Comparison of ENCODE assay signal across 12 cellular contexts in the genomic region with DNA sequence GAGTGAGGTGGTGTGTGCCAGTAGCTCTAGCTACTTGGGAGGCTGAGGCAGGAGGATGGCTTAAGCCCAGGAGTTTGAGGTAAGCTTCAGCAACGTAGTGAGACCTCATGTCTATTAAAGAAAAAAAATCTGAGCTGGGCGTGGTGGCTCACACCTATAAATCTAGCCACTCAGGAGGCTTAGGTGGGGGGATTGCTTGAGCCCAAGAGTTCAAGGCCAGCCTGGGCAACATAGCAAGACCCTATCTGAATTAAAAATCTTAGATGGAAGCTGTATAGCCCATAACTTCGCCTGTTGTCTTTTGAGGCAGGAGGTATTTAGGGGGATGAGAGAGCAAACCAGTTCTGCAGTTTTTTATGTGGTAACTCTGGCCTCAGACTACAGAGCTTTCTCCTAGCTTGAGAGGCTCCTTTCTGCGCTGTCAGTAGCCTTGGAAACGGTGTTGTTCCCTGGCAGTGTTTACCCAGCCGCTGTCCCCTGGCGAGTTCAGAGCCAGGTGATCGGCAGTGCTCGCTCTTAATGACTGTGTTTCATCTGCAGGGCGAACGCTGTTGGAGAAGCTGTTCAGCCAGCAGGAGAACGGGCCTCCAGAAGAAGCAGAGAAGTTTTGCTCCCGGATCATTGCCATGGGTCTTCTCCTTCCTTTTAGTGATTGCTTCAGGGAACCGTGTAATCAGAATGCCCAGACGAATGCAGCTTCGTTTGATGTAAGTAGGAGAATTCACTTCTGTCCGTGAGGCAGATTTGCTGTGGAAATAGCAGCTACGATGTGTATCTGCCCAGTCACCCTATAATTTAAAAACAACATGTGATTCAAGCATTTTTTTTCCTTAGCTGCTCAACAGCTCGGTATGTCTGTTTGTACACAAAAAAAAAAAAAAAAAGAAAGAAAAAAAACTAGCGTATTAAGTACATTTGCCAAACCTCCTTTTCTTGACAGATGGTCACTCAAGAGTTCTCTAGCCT. TPM values are rescaled to one million over a fixed set of nuclear protein-coding genes. Genes with fewer than 3 reads are reported as not detected.
DNase-seq lines count a peak whose midpoint lies in the region; ATAC-seq and TF ChIP-seq lines count a peak whose summit lies in the region.
"Had no signal": no experiment of that assay in that cellular context is flagged by ENCODE, and none has a peak within 500 bp of the region (broad histone marks: within the 10 kb centered on the region; RNA-seq: fewer than 3 reads in every experiment).

No MANE protein-coding gene starts in this region.

- H3K9ac ChIP-seq in endocrine pancreas (ENCODE audit: control insufficient read depth, insufficient read depth, low read length) = peak overlapping the region; percentile 44

- peak; percentile 86 for DNase-seq in DMS79 (lab: John Stamatoyannopoulos, UW)
- DNase-seq in NCI-H2107 treated with DMSO at 0.1 percent for 48 hours (lab: John Stamatoyannopoulos, UW; ENCODE audit: unreplicated experiment) = peak; percentile 98
- DNase-seq in neural crest cell (ENCODE audit: low read depth, low spot score) = no peak
- DNase-seq in T-cell = no peak
- DNase-seq: activated CD4-positive, CD25-positive, alpha-beta regulatory T cell treated with anti-CD3 and anti-CD28 coated beads, Interleukin-2, amount 50 U/mL, for 72 hours had no signal

- peaks cover 5% of the 10 kb centered on the region for H3K4me1 Mint-ChIP-seq in neural crest cell
- no peaks in the 10 kb centered on the region for H3K4me1 Mint-ChIP-seq in T-cell
- H3K4me1 Mint-ChIP-seq: CD14-positive monocyte; central memory CD8-positive, alpha-beta T cell had no signal

- POLR2A ChIA-PET in T-cell (lab: Charles Lee) = no interaction called here

- H3K27me3 Mint-ChIP-seq in neural crest cell (ENCODE audit: low read depth) = no peaks in the 10 kb centered on the region
- H3K27me3 Mint-ChIP-seq in T-cell = no peaks in the 10 kb centered on the region
- H3K27me3 Mint-ChIP-seq: central memory CD8-positive, alpha-beta T cell had no signal

- no peaks in the 10 kb centered on the region for H3K36me3 ChIP-seq in endocrine pancreas (ENCODE audit: control insufficient read depth, insufficient read depth, low read length)

- CTCF ChIA-PET in T-cell (lab: Charles Lee) = interaction anchor here in 1 of 2 donors (0.6 kb wide), 1 partner anchor 146 kb away, joined by 4 read pairs; no protein-coding TSS in a partner anchor

- H3K9me3 Mint-ChIP-seq in neural crest cell = peaks cover 9% of the 10 kb centered on the region
- peaks cover 0 to 4% (median 0%) of the 10 kb centered on the region in 3 donors for H3K9me3 Mint-ChIP-seq in T-cell

- no peak for TF ChIP-seq CTCF in neural crest cell (conservative IDR thresholded peaks at IDR 0.05)

- H3K4me1 ChIP-seq in endocrine pancreas (ENCODE audit: control insufficient read depth, insufficient read depth, low read length) = peaks cover 8% of the 10 kb centered on the region

- H3K4me3 Mint-ChIP-seq in neural crest cell = no peak overlapping the region
- no peak overlapping the region for H3K4me3 Mint-ChIP-seq in T-cell
- H3K4me3 Mint-ChIP-seq: CD14-positive monocyte; central memory CD8-positive, alpha-beta T cell had no signal

- H3K9me3 ChIP-seq in endocrine pancreas (ENCODE audit: control insufficient read depth, low read length) = no peaks in the 10 kb centered on the region

- peak overlapping the region; percentile 81 for H3K27ac Mint-ChIP-seq in neural crest cell (ENCODE audit: unreplicated experiment)
- H3K27ac Mint-ChIP-seq in T-cell = no peak overlapping the region
- H3K27ac Mint-ChIP-seq: CD14-positive monocyte had no signal

- ATAC-seq in HG02973 (IDR thresholded peaks at IDR 0.05; ENCODE audit: unreplicated experiment) (no peak), T-cell (replicated peaks in 1 of 4) (no peak), HG03039 (IDR thresholded peaks at IDR 0.05; ENCODE audit: unreplicated experiment) (no peak), HG02885 (IDR thresholded peaks at IDR 0.05; ENCODE audit: poor library complexity, unreplicated experiment) (no peak)

- peaks cover 6% of the 10 kb centered on the region for H3K36me3 Mint-ChIP-seq in neural crest cell (ENCODE audit: low read depth)
- no peaks in the 10 kb centered on the region for H3K36me3 Mint-ChIP-seq in T-cell
- H3K36me3 Mint-ChIP-seq: CD14-positive monocyte had no signal

- H3K27me3 ChIP-seq in endocrine pancreas (ENCODE audit: control insufficient read depth, insufficient read depth, low read length) = no peaks in the 10 kb centered on the region

- peak overlapping the region; percentile 85 for H3K4me3 ChIP-seq in endocrine pancreas (ENCODE audit: control insufficient read depth, insufficient read depth, low read length)

RNA-seq across cellular contexts. Expression of a gene that starts 31.2 kb away (rescaled TPM):
- 13.2 and 16.6 TPM in 2 replicates for total RNA-seq in neural crest cell
- total RNA-seq in T-cell = not detected
- total RNA-seq: liver had no signal

Comparison
In these comparisons a context has a peak if more than half of its experiments do, and no peak if none do; other contexts are left out.
1. DNase-seq: peak in DMS79 (single experiment) and NCI-H2107 treated with DMSO at 0.1 percent for 48 hours (single experiment); none in neural crest cell (single experiment) and T-cell (0 of 34).
2. RNA of a gene that starts 31.2 kb away (total RNA-seq): 13.2 to 16.6 TPM in neural crest cell; not detected in T-cell; every median in the first group is over 10 times any median in the second.